8 cellular contexts compared by ENCODE assay signal in the genomic region with DNA sequence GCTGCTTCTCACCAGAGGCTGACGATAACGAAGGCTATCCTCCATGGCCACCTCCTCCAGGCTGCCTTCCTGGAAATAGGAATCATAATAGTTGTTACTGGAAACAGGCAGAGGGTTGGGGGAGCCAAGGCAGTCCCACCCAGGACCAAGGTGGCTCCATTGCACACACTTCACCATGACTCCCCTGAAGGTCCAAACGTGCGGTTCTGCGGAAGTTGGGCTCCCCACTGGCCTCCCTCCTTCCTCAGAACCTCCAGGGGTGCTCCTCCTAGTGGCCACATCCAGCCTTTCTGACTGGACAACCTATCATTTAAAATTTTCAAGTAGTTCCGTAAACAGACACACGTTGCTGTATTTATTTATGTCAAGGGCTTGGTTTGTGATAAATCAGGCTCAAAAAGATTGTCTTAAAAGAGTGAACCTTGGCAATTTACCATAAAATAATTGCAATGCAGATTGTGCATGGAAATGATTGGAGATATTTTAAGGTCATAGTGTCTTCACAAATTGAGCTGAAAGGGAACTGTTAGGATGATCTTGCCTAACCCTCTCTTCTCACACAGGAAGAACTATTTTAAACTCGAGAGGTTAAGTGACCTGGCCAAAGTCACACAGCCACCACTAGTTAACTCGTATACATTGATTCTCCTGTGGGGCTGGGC. TPM values are rescaled to one million over a fixed set of nuclear protein-coding genes. Genes with fewer than 3 reads are reported as not detected.
DNase-seq lines count a peak whose midpoint lies in the region; ATAC-seq and TF ChIP-seq lines count a peak whose summit lies in the region.

No MANE protein-coding gene starts in this region.

- H3K4me1 Mint-ChIP-seq in activated CD4-positive, alpha-beta memory T cell treated with anti-CD3 and anti-CD28 coated beads for 36 hours (ENCODE audit: low read depth), result peaks cover 33% of the 10 kb centered on the region
- H3K4me1 Mint-ChIP-seq in naive B cell, result peaks cover 21 to 30% (median 26%) of the 10 kb centered on the region in 3 donors

- peak; percentile 23 to 62 for DNase-seq in NCI-H526 (lab: John Stamatoyannopoulos, UW)
- DNase-seq in activated CD4-positive, alpha-beta memory T cell treated with anti-CD3 and anti-CD28 coated beads for 36 hours, result peak; percentile 70
- DNase-seq in epithelial cell of esophagus (ENCODE audit: low read depth), result peak; percentile 53
- DNase-seq in naive B cell, result peak; percentile 25
- peak in 1 of 2 donors; percentile 53 for DNase-seq in upper lobe of left lung
- no peak for DNase-seq in GM19238 (ENCODE audit: insufficient read length, low spot score)

- peak; percentile 87 for TF ChIP-seq CTCF in 22Rv1 (IDR thresholded peaks at IDR 0.05)
- TF ChIP-seq CTCF in GM12873 (IDR thresholded peaks at IDR 0.05; ENCODE audit: insufficient read depth, low read depth, low read length, missing control alignments), result peak; percentile 73
- TF ChIP-seq CTCF in epithelial cell of esophagus (IDR thresholded peaks at IDR 0.05; ENCODE audit: insufficient read depth, low read depth, low read length, missing control alignments), result peak; percentile 66
- peak; percentile 61 to 72 (median 66) for TF ChIP-seq CTCF in upper lobe of left lung (IDR thresholded peaks at IDR 0.05)

- H3K27me3 Mint-ChIP-seq in activated CD4-positive, alpha-beta memory T cell treated with anti-CD3 and anti-CD28 coated beads for 36 hours, result peaks cover 1% of the 10 kb centered on the region
- H3K27me3 Mint-ChIP-seq in naive B cell, result peaks cover 2 to 11% (median 3%) of the 10 kb centered on the region in 3 donors

- H3K4me3 ChIP-seq in epithelial cell of esophagus (ENCODE audit: low read length) (no peak overlapping the region), upper lobe of left lung (peak overlapping the region in 3 of 4 donors; percentile 61 to 77 (median 70))

- CTCF ChIA-PET in activated CD4-positive, alpha-beta memory T cell treated with anti-CD3 and anti-CD28 coated beads for 36 hours (lab: Charles Lee), result interaction anchor here (0.7 to 4.5 kb wide), 6 partner anchors 9 to 64 kb away, joined by 3 to 33 read pairs (median 3); partner anchors contain the start of genes PES1 and SLC35E4

- no peaks in the 10 kb centered on the region for H3K36me3 Mint-ChIP-seq in activated CD4-positive, alpha-beta memory T cell treated with anti-CD3 and anti-CD28 coated beads for 36 hours
- H3K36me3 Mint-ChIP-seq in naive B cell, result no peaks in the 10 kb centered on the region

- no peak overlapping the region for H3K27ac ChIP-seq in 22Rv1
- peak overlapping the region; percentile 76 to 90 (median 88) for H3K27ac ChIP-seq in upper lobe of left lung

- TF ChIP-seq EP300 in upper lobe of left lung (IDR thresholded peaks at IDR 0.05), result no peak

- ATAC-seq in naive B cell (ENCODE audit: low read depth in 2 of 2) (peak; percentile 56 to 60), upper lobe of left lung (ENCODE audit: low FRiP score in 2 of 2) (peak; percentile 46 to 60)

- no peak overlapping the region for H3K4me3 Mint-ChIP-seq in activated CD4-positive, alpha-beta memory T cell treated with anti-CD3 and anti-CD28 coated beads for 36 hours
- peak overlapping the region in 6 of 8 donors; percentile 9 to 93 (median 60) for H3K4me3 Mint-ChIP-seq in naive B cell

- no peaks in the 10 kb centered on the region for H3K36me3 ChIP-seq in upper lobe of left lung

- intact Hi-C loops in activated CD4-positive, alpha-beta memory T cell treated with anti-CD3 and anti-CD28 coated beads for 36 hours (cut with micrococcal nuclease), result loop anchor here (1.0 to 10.0 kb wide), 2 partner anchors 14 to 211 kb away; partner anchors contain the start of genes PES1 and SEC14L2

- 21 to 28% methylated on average over 9 of the region's 9 CpGs for WGBS in upper lobe of left lung, 2 donors

- peaks cover 36 to 52% (median 40%) of the 10 kb centered on the region in 4 donors for H3K4me1 ChIP-seq in upper lobe of left lung

- no peak for TF ChIP-seq POLR2A in upper lobe of left lung (IDR thresholded peaks at IDR 0.05)

- no peaks in the 10 kb centered on the region for H3K27me3 ChIP-seq in upper lobe of left lung

- no peaks in the 10 kb centered on the region for H3K9me3 Mint-ChIP-seq in activated CD4-positive, alpha-beta memory T cell treated with anti-CD3 and anti-CD28 coated beads for 36 hours
- no peaks in the 10 kb centered on the region for H3K9me3 Mint-ChIP-seq in naive B cell

- no peaks in the 10 kb centered on the region for H3K9me3 ChIP-seq in upper lobe of left lung

- H3K27ac Mint-ChIP-seq in activated CD4-positive, alpha-beta memory T cell treated with anti-CD3 and anti-CD28 coated beads for 36 hours, result no peak overlapping the region
- H3K27ac Mint-ChIP-seq in naive B cell, result peak overlapping the region in 1 of 6 donors; percentile 84

- POLR2A ChIA-PET in activated CD4-positive, alpha-beta memory T cell treated with anti-CD3 and anti-CD28 coated beads for 36 hours (lab: Charles Lee), result no interaction called here

RNA-seq across cellular contexts. Expression of gene TCN2, which starts 1.4 kb away (rescaled TPM):
- under 1 TPM; 0.19 to 0.31 TPM for total RNA-seq in activated CD4-positive, alpha-beta memory T cell treated with anti-CD3 and anti-CD28 coated beads for 36 hours
- under 1 TPM in 1 of 6 donors, not detected in 5; 0.80 TPM for polyA plus RNA-seq in naive B cell (ENCODE audit: low read depth in 6 of 6)
- 10 to 100 TPM; 40.2 to 87.1 (median 60.7) TPM for total RNA-seq in upper lobe of left lung

RNA-seq across cellular contexts. Expression of gene PES1, which starts 13.9 kb away (rescaled TPM):
- total RNA-seq in activated CD4-positive, alpha-beta memory T cell treated with anti-CD3 and anti-CD28 coated beads for 36 hours, result 10 to 100 TPM; 99.3 to 99.6 TPM
- 10 to 100 TPM; 25.9 to 49.9 (median 36.9) TPM for polyA plus RNA-seq in naive B cell (ENCODE audit: low read depth in 6 of 6)
- total RNA-seq in upper lobe of left lung, result 10 to 100 TPM; 27.2 to 66.9 (median 56.9) TPM

RNA-seq across cellular contexts. Expression of gene SLC35E4, which starts 30.0 kb away (rescaled TPM):
- total RNA-seq in activated CD4-positive, alpha-beta memory T cell treated with anti-CD3 and anti-CD28 coated beads for 36 hours, result 1 to 10 TPM; 5.2 to 5.9 TPM
- under 1 TPM in 5 of 6 donors, not detected in 1; 0.09 to 0.45 (median 0.33) TPM for polyA plus RNA-seq in naive B cell (ENCODE audit: low read depth in 6 of 6)
- 10 to 100 TPM in 2 of 6 donors, 1 to 10 TPM in 4; 1.3 to 14.7 (median 5.8) TPM for total RNA-seq in upper lobe of left lung

RNA-seq across cellular contexts. Expression of gene GAL3ST1, which starts 31.1 kb away (rescaled TPM):
- total RNA-seq in activated CD4-positive, alpha-beta memory T cell treated with anti-CD3 and anti-CD28 coated beads for 36 hours, result not detected
- under 1 TPM in 4 of 6 donors, not detected in 2; 0.24 to 0.65 (median 0.49) TPM for polyA plus RNA-seq in naive B cell (ENCODE audit: low read depth in 6 of 6)
- 1 to 10 TPM; 1.7 to 8.4 (median 3.5) TPM for total RNA-seq in upper lobe of left lung

RNA-seq across cellular contexts. Expression of gene SEC14L6, which starts 59.0 kb away (rescaled TPM):
- total RNA-seq in activated CD4-positive, alpha-beta memory T cell treated with anti-CD3 and anti-CD28 coated beads for 36 hours, result under 1 TPM in 1 of 2 experiments, not detected in 1; 0.17 TPM
- polyA plus RNA-seq in naive B cell (ENCODE audit: low read depth in 6 of 6), result not detected
- 10 to 100 TPM; 11.4 to 41.3 (median 20.9) TPM for total RNA-seq in upper lobe of left lung

Comparison
In these comparisons a context has a peak if more than half of its experiments do, and no peak if none do; other contexts are left out.
1. RNA of gene TCN2, which starts 1.4 kb away (total RNA-seq): 40.2 to 87.1 TPM in upper lobe of left lung; 0.19 to 0.31 TPM in activated CD4-positive, alpha-beta memory T cell treated with anti-CD3 and anti-CD28 coated beads for 36 hours; every median in the first group is over 10 times any median in the second.
2. Peak in every context shown above with its lines, with median percentiles within 50 percentile points of each other: CTCF ChIP-seq.